ENCODE assay signal across 8 cellular contexts in genomic region chr19:57830071-57830602, GRCh38. TPM values are rescaled to one million over a fixed set of nuclear protein-coding genes. Genes with fewer than 3 reads are reported as not detected.
DNase-seq lines count a peak whose midpoint lies in the region; ATAC-seq and TF ChIP-seq lines count a peak whose summit lies in the region.

Gene ZNF587B (plus strand): TSS chr19:57830299. CDS start chr19:57830529, 230 bp downstream.

- peak; percentile 20 for TF ChIP-seq CTCF in AG10803 (conservative IDR thresholded peaks at IDR 0.05; ENCODE audit: low read length)
- peak; percentile 18 for TF ChIP-seq CTCF in fibroblast of pulmonary artery (IDR thresholded peaks at IDR 0.05; ENCODE audit: low read length, missing control alignments)
- TF ChIP-seq CTCF in testis (IDR thresholded peaks at IDR 0.05) = peak in 2 of 3 experiments; percentile 38 to 42

- H3K27ac ChIP-seq in Karpas-422 (ENCODE audit: low read length) (no peak within 1 kb of the TSS), mucosa of rectum (ENCODE audit: low read depth in 2 of 2, low read length in 2 of 2) (no peak within 1 kb of the TSS), testis (peak within 1 kb of the TSS; percentile 50 to 64)

- H3K9me2 ChIP-seq in Karpas-422 (replicated peaks; ENCODE audit: insufficient read depth, low read length) = no peaks in the 10 kb centered on the region

- WGBS in testis, 2 donors = 15 to 22% methylated on average over 18 to 22 of the region's 22 CpGs

- H3K9ac ChIP-seq in Karpas-422 (ENCODE audit: low read length) (no peak within 1 kb of the TSS), mucosa of rectum (ENCODE audit: low read depth in 1 of 2, low read length in 2 of 2) (no peak within 1 kb of the TSS)

- intact Hi-C loops in testis (cut with DNase I; ENCODE audit: low total_unique reads) = no loop called here

- no peak within 1 kb of the TSS for H2AFZ ChIP-seq in Karpas-422 (ENCODE audit: low read length)

- H3K9me3 ChIP-seq in Karpas-422 (ENCODE audit: low read length) (no peaks in the 10 kb centered on the region), mucosa of rectum (ENCODE audit: control insufficient read depth in 2 of 2, low read length in 2 of 2) (no peaks in the 10 kb centered on the region), testis (no peaks in the 10 kb centered on the region)

- H3K4me3 ChIP-seq in AG10803 (ENCODE audit: low read length) (peak within 1 kb of the TSS; percentile 40), Karpas-422 (ENCODE audit: low read length) (no peak within 1 kb of the TSS), fibroblast of pulmonary artery (replicated peaks; ENCODE audit: low read depth, low read length) (peak within 1 kb of the TSS; percentile 74), mucosa of rectum (ENCODE audit: low read length in 2 of 2) (peak within 1 kb of the TSS; percentile 32 to 40), testis (peak within 1 kb of the TSS; percentile 27 to 58)

- peaks cover 78% of the 10 kb centered on the region for H3K79me2 ChIP-seq in Karpas-422 (ENCODE audit: low read length)

- no peaks in the 10 kb centered on the region for H3K27me3 ChIP-seq in Karpas-422 (ENCODE audit: low read length)
- no peaks in the 10 kb centered on the region for H3K27me3 ChIP-seq in mucosa of rectum (ENCODE audit: control insufficient read depth in 2 of 2, insufficient read depth in 2 of 2, low read length in 2 of 2)
- no peaks in the 10 kb centered on the region for H3K27me3 ChIP-seq in testis

- no peak for ATAC-seq in GM21576 (IDR thresholded peaks at IDR 0.05; ENCODE audit: unreplicated experiment)
- no peak for ATAC-seq in HG03571 (IDR thresholded peaks at IDR 0.05; ENCODE audit: unreplicated experiment)

- no peak within 1 kb of the TSS for H3K4me2 ChIP-seq in Karpas-422 (ENCODE audit: low read depth, low read length, poor library complexity, severe bottlenecking)

- peaks cover 35% of the 10 kb centered on the region for H3K36me3 ChIP-seq in Karpas-422 (ENCODE audit: insufficient read depth, low read length)
- no peaks in the 10 kb centered on the region for H3K36me3 ChIP-seq in mucosa of rectum (ENCODE audit: control insufficient read depth in 2 of 2, insufficient read depth in 2 of 2, low read length in 2 of 2)
- no peaks in the 10 kb centered on the region for H3K36me3 ChIP-seq in testis (ENCODE audit: low read depth, missing control alignments)

- DNase-seq in AG10803 (ENCODE audit: low read depth) (no peak), Karpas-422 (no peak), fibroblast of pulmonary artery (ENCODE audit: low read depth) (peak; percentile 89), testis (peak; percentile 83)
- peak; percentile 55 to 62 for DNase-seq in activated T-cell treated with anti-CD3 and anti-CD28 coated beads, Interleukin-2, amount 50 U/mL, for 48 hours

- peaks cover 10% of the 10 kb centered on the region for H4K20me1 ChIP-seq in Karpas-422 (ENCODE audit: insufficient read depth, low read depth, low read length)

- H3K4me1 ChIP-seq in Karpas-422 (ENCODE audit: low read length) (no peaks in the 10 kb centered on the region), mucosa of rectum (ENCODE audit: control insufficient read depth in 2 of 2, insufficient read depth in 2 of 2, low read length in 2 of 2) (peaks cover 0 to 3% of the 10 kb centered on the region in 2 donors), testis (peaks cover 10% of the 10 kb centered on the region)

- no peak for TF ChIP-seq POLR2A in testis (IDR thresholded peaks at IDR 0.05)

RNA-seq across cellular contexts. Expression of gene ZNF587B, which starts in this region (rescaled TPM):
- total RNA-seq in Karpas-422 (2014; rRNA removed; shearing (Covaris generic); ENCODE audit: low replicate concordance) = 16.3 and 20.1 TPM in 2 replicates
- 10 to 100 TPM; 38.7 to 41.2 TPM for total RNA-seq in testis
- polyA plus RNA-seq in testis (ENCODE audit: insufficient read depth, low read depth, low replicate concordance) = 11.8 TPM

Comparison
In these comparisons a context has a peak if more than half of its experiments do, and no peak if none do; other contexts are left out.
1. DNase-seq: peak in activated T-cell treated with anti-CD3 and anti-CD28 coated beads, Interleukin-2, amount 50 U/mL, for 48 hours (2 of 2), fibroblast of pulmonary artery (single experiment) and testis (single experiment); none in AG10803 (single experiment) and Karpas-422 (single experiment).
2. H3K27ac ChIP-seq: peak in testis (2 of 2); none in Karpas-422 (single experiment) and mucosa of rectum (0 of 2).
3. Peak in every context shown above with its lines, with median percentiles within 50 percentile points of each other: CTCF ChIP-seq.